In genomic region chr1:12619396-12620141, GRCh38 we compare ENCODE assay signal across 8 cellular contexts. TPM values are rescaled to one million over a fixed set of nuclear protein-coding genes. Genes with fewer than 3 reads are reported as not detected.
DNase-seq lines count a peak whose midpoint lies in the region; ATAC-seq and TF ChIP-seq lines count a peak whose summit lies in the region.

No MANE protein-coding gene starts in this region.

- no peak overlapping the region for H3K4me2 ChIP-seq in OCI-LY7 (ENCODE audit: low read length)

- peak; percentile 85 for TF ChIP-seq CTCF in OCI-LY7 (conservative IDR thresholded peaks at IDR 0.05; ENCODE audit: low read length)
- TF ChIP-seq CTCF in epithelial cell of proximal tubule (conservative IDR thresholded peaks at IDR 0.05; ENCODE audit: low read depth, low read length), result peak; percentile 89

- no peaks in the 10 kb centered on the region for H3K4me1 ChIP-seq in OCI-LY7 (ENCODE audit: insufficient read depth, low read length, poor library complexity, severe bottlenecking)

- no peaks in the 10 kb centered on the region for H3K9me3 ChIP-seq in OCI-LY7 (ENCODE audit: low read length)

- H2AFZ ChIP-seq in OCI-LY7 (ENCODE audit: low read length), result no peak overlapping the region

- H3K4me3 ChIP-seq in OCI-LY7 (ENCODE audit: low read depth, low read length, poor library complexity, severe bottlenecking) (no peak overlapping the region), epithelial cell of proximal tubule (ENCODE audit: low read depth, low read length) (peak overlapping the region; percentile 86)

- intact Hi-C loops in OCI-LY7 (cut with micrococcal nuclease; ENCODE audit: unreplicated experiment), result loop anchor here (1.0 to 10.0 kb wide), 3 partner anchors 305 to 495 kb away; no protein-coding TSS in a partner anchor

- no peaks in the 10 kb centered on the region for H3K9me2 ChIP-seq in OCI-LY7 (ENCODE audit: insufficient read depth, low read length)

- CTCF ChIA-PET in OCI-LY7 (lab: Charles Lee; ENCODE audit: unreplicated experiment), result no interaction called here

- POLR2A ChIA-PET in OCI-LY7 (lab: Charles Lee), result no interaction called here

- BruUV-seq in OCI-LY7 (replicated peaks; lab: Mats Ljungman, UMichigan), result no TSS peak

- no peaks in the 10 kb centered on the region for H3K79me2 ChIP-seq in OCI-LY7 (ENCODE audit: insufficient read depth, low read depth, low read length)

- ATAC-seq in GM21447 (IDR thresholded peaks at IDR 0.05; ENCODE audit: unreplicated experiment), result no peak

- no peaks in the 10 kb centered on the region for H3K36me3 ChIP-seq in OCI-LY7 (ENCODE audit: insufficient read depth, low read length)

- DNase-seq in GDM1 (lab: John Stamatoyannopoulos, UW) (peak; percentile 66), HS-27A (ENCODE audit: low read depth) (peak; percentile 68), OCI-LY7 (ENCODE audit: low spot score) (peak; percentile 59), activated T-cell treated with anti-CD3 and anti-CD28 coated beads for 48 hours (ENCODE audit: low read depth) (peak; percentile 76), epithelial cell of proximal tubule (ENCODE audit: low read depth) (no peak), mucosa of gallbladder (ENCODE audit: low spot score) (peak; percentile 91)
- peak; percentile 66 for DNase-seq in stimulated activated CD8-positive, alpha-beta memory T cell treated with anti-CD3 and anti-CD28 coated beads, Interleukin-4, amount 100 ng/mL, for 24 hours (ENCODE audit: low read depth)

- no peaks in the 10 kb centered on the region for H4K20me1 ChIP-seq in OCI-LY7 (ENCODE audit: insufficient read depth, low read length)

- H3K27ac ChIP-seq in OCI-LY7 (ENCODE audit: low read depth, low read length, poor library complexity, severe bottlenecking), result no peak overlapping the region

RNA-seq across cellular contexts. Expression of gene DHRS3, which starts 1.6 kb away (rescaled TPM):
- total RNA-seq in OCI-LY7 (2014; rRNA removed; shearing (Covaris generic)), result not detected in 2 replicates
- total RNA-seq in OCI-LY7 (2022), result not detected in 2 replicates
- 52.7 and 60.5 TPM in 2 replicates for total RNA-seq in epithelial cell of proximal tubule
- total RNA-seq in mucosa of gallbladder, result 168 TPM

RNA-seq across cellular contexts. Expression of gene AADACL4, which starts 24.3 kb away (rescaled TPM):
- not detected in 2 replicates for total RNA-seq in OCI-LY7 (2014; rRNA removed; shearing (Covaris generic))
- total RNA-seq in OCI-LY7 (2022), result not detected in 2 replicates
- total RNA-seq in epithelial cell of proximal tubule, result not detected in 2 replicates
- total RNA-seq in mucosa of gallbladder, result not detected

Comparison
In these comparisons a context has a peak if more than half of its experiments do, and no peak if none do; other contexts are left out.
1. RNA of gene DHRS3, which starts 1.6 kb away (total RNA-seq): 168 TPM in mucosa of gallbladder (single experiment) and 52.7 to 60.5 TPM in epithelial cell of proximal tubule; not detected in OCI-LY7; every median in the first group is over 10 times any median in the second.